14 cellular contexts compared by ENCODE assay signal in the genomic region with DNA sequence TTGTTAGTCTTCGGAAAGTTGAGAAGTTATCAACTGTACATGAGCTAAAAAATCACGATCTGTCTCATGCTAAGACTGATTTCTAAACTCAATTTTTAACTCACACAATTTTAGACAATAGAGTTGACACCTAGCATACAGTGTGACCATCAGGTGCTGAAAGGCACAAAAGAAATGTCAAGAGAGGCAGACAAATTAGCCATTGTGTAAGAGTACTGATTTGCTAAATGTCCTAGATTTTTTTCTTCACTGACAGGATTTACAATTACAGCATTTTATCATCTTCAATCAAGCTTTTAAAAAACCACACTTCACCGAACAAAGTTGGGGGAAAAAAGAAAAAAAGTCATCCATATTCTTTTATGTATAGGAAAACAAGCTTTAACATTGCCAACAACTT. TPM values are rescaled to one million over a fixed set of nuclear protein-coding genes. Genes with fewer than 3 reads are reported as not detected.
DNase-seq lines count a peak whose midpoint lies in the region; ATAC-seq and TF ChIP-seq lines count a peak whose summit lies in the region.
"Had no signal": no experiment of that assay in that cellular context is flagged by ENCODE, and none has a peak within 500 bp of the region (broad histone marks: within the 10 kb centered on the region; RNA-seq: fewer than 3 reads in every experiment).

No MANE protein-coding gene starts in this region.

- H3K9me2 ChIP-seq in neural cell (ENCODE audit: insufficient read depth, low read length), result no peaks in the 10 kb centered on the region

- intact Hi-C loops in lower lobe of right lung (cut with DNase I), result no loop called here
- intact Hi-C loops in activated CD8-positive, alpha-beta T cell treated with anti-CD3 and anti-CD28 coated beads for 36 hours (cut with micrococcal nuclease), result no loop called here

- H3K9me3 ChIP-seq in endodermal cell (ENCODE audit: control insufficient read depth, low read length) (no peaks in the 10 kb centered on the region), neural cell (ENCODE audit: low read length) (no peaks in the 10 kb centered on the region), lower lobe of right lung (no peaks in the 10 kb centered on the region)
- H3K9me3 ChIP-seq: psoas muscle had no signal

- H2AFZ ChIP-seq in neural cell (ENCODE audit: low read depth, low read length), result no peak overlapping the region

- H3F3A ChIP-seq in neural cell (ENCODE audit: insufficient read depth, low read length, poor library complexity, severe bottlenecking), result no peaks in the 10 kb centered on the region

- no peaks in the 10 kb centered on the region for H3K9me3 Mint-ChIP-seq in endodermal cell
- H3K9me3 Mint-ChIP-seq in activated CD8-positive, alpha-beta T cell treated with anti-CD3 and anti-CD28 coated beads for 36 hours, result no peaks in the 10 kb centered on the region
- H3K9me3 Mint-ChIP-seq: CD8-positive, alpha-beta T cell; T-cell had no signal

- H3K4me3 ChIP-seq in endodermal cell (ENCODE audit: low read length), result peak overlapping the region; percentile 43
- H3K4me3 ChIP-seq in neural cell (ENCODE audit: low read length), result no peak overlapping the region
- no peak overlapping the region for H3K4me3 ChIP-seq in lower lobe of right lung
- H3K4me3 ChIP-seq: psoas muscle had no signal

- CTCF ChIA-PET in activated CD8-positive, alpha-beta T cell treated with anti-CD3 and anti-CD28 coated beads for 36 hours (lab: Charles Lee), result interaction anchor here (0.9 to 2.6 kb wide), 2 partner anchors 13 to 20 kb away, joined by 3 to 8 read pairs; no protein-coding TSS in a partner anchor

- H3K4me3 Mint-ChIP-seq in endodermal cell, result no peak overlapping the region
- H3K4me3 Mint-ChIP-seq in activated CD8-positive, alpha-beta T cell treated with anti-CD3 and anti-CD28 coated beads for 36 hours, result no peak overlapping the region
- H3K4me3 Mint-ChIP-seq: CD8-positive, alpha-beta T cell; T-cell had no signal

- peaks cover 55% of the 10 kb centered on the region for H3K4me1 Mint-ChIP-seq in endodermal cell
- H3K4me1 Mint-ChIP-seq in activated CD8-positive, alpha-beta T cell treated with anti-CD3 and anti-CD28 coated beads for 36 hours (ENCODE audit: low read depth), result no peaks in the 10 kb centered on the region

- TF ChIP-seq EP300 in neural cell (conservative IDR thresholded peaks at IDR 0.05; ENCODE audit: poor library complexity, severe bottlenecking), result peak; percentile 68

- peak overlapping the region; percentile 14 for H3K27ac ChIP-seq in endodermal cell (ENCODE audit: low read depth, low read length)
- no peak overlapping the region for H3K27ac ChIP-seq in neural cell (ENCODE audit: low read length)
- no peak overlapping the region for H3K27ac ChIP-seq in lower lobe of right lung
- H3K27ac ChIP-seq: psoas muscle had no signal

- H3K79me2 ChIP-seq in neural cell (replicated peaks; ENCODE audit: insufficient read depth, low read length), result peaks cover 73% of the 10 kb centered on the region

- no peak for ATAC-seq in lower lobe of right lung
- no peak for ATAC-seq in activated CD8-positive, alpha-beta T cell treated with anti-CD3 and anti-CD28 coated beads for 36 hours
- ATAC-seq: CD8-positive, alpha-beta T cell; psoas muscle; T-cell had no signal

- H3K36me3 ChIP-seq in endodermal cell (ENCODE audit: control insufficient read depth, insufficient read depth, low read length) (peaks cover 9% of the 10 kb centered on the region), neural cell (ENCODE audit: insufficient read depth, low read length) (no peaks in the 10 kb centered on the region), lower lobe of right lung (no peaks in the 10 kb centered on the region)

- peaks cover 16% of the 10 kb centered on the region for H3K36me3 Mint-ChIP-seq in endodermal cell (ENCODE audit: low read depth)
- no peaks in the 10 kb centered on the region for H3K36me3 Mint-ChIP-seq in activated CD8-positive, alpha-beta T cell treated with anti-CD3 and anti-CD28 coated beads for 36 hours (ENCODE audit: low read depth)
- H3K36me3 Mint-ChIP-seq: CD8-positive, alpha-beta T cell; T-cell had no signal

- H3K4me2 ChIP-seq in neural cell (ENCODE audit: low read length), result no peak overlapping the region

- POLR2A ChIA-PET in activated CD8-positive, alpha-beta T cell treated with anti-CD3 and anti-CD28 coated beads for 36 hours (lab: Charles Lee), result no interaction called here

- TF ChIP-seq RAD21 in neural cell (conservative IDR thresholded peaks at IDR 0.05), result no peak

- 80 to 86% methylated on average over 1 to 3 of the region's 3 CpGs for whole genome bisulfite sequencing in endodermal cell (ENCODE audit: insufficient coverage in 1 of 2, insufficient read length in 1 of 2), 2 experiments

- no peaks in the 10 kb centered on the region for H3K27me3 Mint-ChIP-seq in endodermal cell (ENCODE audit: insufficient read depth)
- H3K27me3 Mint-ChIP-seq in activated CD8-positive, alpha-beta T cell treated with anti-CD3 and anti-CD28 coated beads for 36 hours, result peaks cover 13% of the 10 kb centered on the region

- H3K27ac Mint-ChIP-seq in endodermal cell, result no peak overlapping the region
- H3K27ac Mint-ChIP-seq in activated CD8-positive, alpha-beta T cell treated with anti-CD3 and anti-CD28 coated beads for 36 hours, result no peak overlapping the region
- H3K27ac Mint-ChIP-seq: CD8-positive, alpha-beta T cell; T-cell had no signal

- H3K27me3 ChIP-seq in endodermal cell (ENCODE audit: control insufficient read depth, insufficient read depth, low read length, poor library complexity, severe bottlenecking), result no peaks in the 10 kb centered on the region
- no peaks in the 10 kb centered on the region for H3K27me3 ChIP-seq in neural cell (ENCODE audit: insufficient read depth, low read depth, low read length)
- peaks cover 1% of the 10 kb centered on the region for H3K27me3 ChIP-seq in lower lobe of right lung (ENCODE audit: low read depth)

- H3K9ac ChIP-seq in endodermal cell (ENCODE audit: extremely low read depth, low read length, poor library complexity, severe bottlenecking) (no peak overlapping the region), neural cell (ENCODE audit: low read length) (no peak overlapping the region)

- DNase-seq in COR-L47 (lab: John Stamatoyannopoulos, UW) (peak; percentile 9), NCI-H69 (lab: John Stamatoyannopoulos, UW) (peak; percentile 59), endodermal cell (no peak), lower lobe of right lung (no peak), EL (no peak)
- DNase-seq in effector CD8-positive, alpha-beta T cell (lab: John Stamatoyannopoulos, UW), result no peak
- DNase-seq in activated CD8-positive, alpha-beta T cell treated with anti-CD3 and anti-CD28 coated beads for 36 hours, result no peak
- DNase-seq: activated CD4-positive, CD25-positive, alpha-beta regulatory T cell; activated effector memory CD4-positive, alpha-beta T cell treated with Interleukin-2 at 50 U/mL for 16 hours; CD8-positive, alpha-beta T cell; NCI-H1048; psoas muscle; T-cell had no signal

- TF ChIP-seq CTCF in endodermal cell (conservative IDR thresholded peaks at IDR 0.05) (no peak), neural cell (IDR thresholded peaks at IDR 0.05; ENCODE audit: poor library complexity, severe bottlenecking) (no peak), lower lobe of right lung (IDR thresholded peaks at IDR 0.05) (no peak)
- TF ChIP-seq CTCF in activated CD8-positive, alpha-beta T cell treated with anti-CD3 and anti-CD28 coated beads for 36 hours (IDR thresholded peaks at IDR 0.05), result no peak

- no peaks in the 10 kb centered on the region for H4K20me1 ChIP-seq in neural cell (ENCODE audit: insufficient read depth)

- H3K4me1 ChIP-seq in endodermal cell (ENCODE audit: control insufficient read depth, insufficient read depth, low read length), result peaks cover 11% of the 10 kb centered on the region
- peaks cover 14% of the 10 kb centered on the region for H3K4me1 ChIP-seq in lower lobe of right lung

TF ChIP-seq in neural cell, 6 proteins besides CTCF, POLR2A, EP300 and RAD21 (continues in another document):
- TF ChIP-seq TAF1 (IDR thresholded peaks at IDR 0.05; ENCODE audit: low read depth) (no peak), EZH2 (IDR thresholded peaks at IDR 0.05; ENCODE audit: borderline replicate concordance, insufficient read depth, low read length, poor library complexity, severe bottlenecking) (no peak), MXI1 (conservative IDR thresholded peaks at IDR 0.05; ENCODE audit: poor library complexity, severe bottlenecking) (no peak), POLR2AphosphoS5 (IDR thresholded peaks at IDR 0.05) (no peak)

RNA-seq across cellular contexts. Expression of gene LGR4, which starts 7.0 kb away (rescaled TPM):
- total RNA-seq in endodermal cell (10 to 100 TPM; 73.7 to 75.6 TPM), lower lobe of right lung (7.5 TPM)
- polyA plus RNA-seq in endodermal cell (2013, experiment 1 of 2), result 58.3 TPM
- polyA plus RNA-seq in endodermal cell (2013, experiment 2 of 2), result 53.9 TPM
- 8.7 and 11.2 TPM in 2 replicates for polyA plus RNA-seq in neural cell
- 22.2 and 23.1 TPM in 2 replicates for polyA minus RNA-seq in neural cell
- under 1 TPM in 1 of 2 experiments, not detected in 1; 0.09 TPM for total RNA-seq in activated CD8-positive, alpha-beta T cell treated with anti-CD3 and anti-CD28 coated beads for 36 hours

RNA-seq across cellular contexts. Expression of gene LIN7C, which starts 40.9 kb away (rescaled TPM):
- total RNA-seq in endodermal cell (10 to 100 TPM; 28.3 to 39.6 TPM), lower lobe of right lung (33.6 TPM)
- 18.2 TPM for polyA plus RNA-seq in endodermal cell (2013, experiment 1 of 2)
- 18.9 TPM for polyA plus RNA-seq in endodermal cell (2013, experiment 2 of 2)
- 115 and 131 TPM in 2 replicates for polyA plus RNA-seq in neural cell
- 231 and 253 TPM in 2 replicates for polyA minus RNA-seq in neural cell
- total RNA-seq in activated CD8-positive, alpha-beta T cell treated with anti-CD3 and anti-CD28 coated beads for 36 hours, result 10 to 100 TPM; 26.9 to 28.9 TPM

Comparison
In these comparisons a context has a peak if more than half of its experiments do, and no peak if none do; other contexts are left out.
1. DNase-seq: peak in COR-L47 (single experiment) and NCI-H69 (single experiment); none in endodermal cell (single experiment), effector CD8-positive, alpha-beta T cell (single experiment), lower lobe of right lung (single experiment), EL (single experiment) and activated CD8-positive, alpha-beta T cell treated with anti-CD3 and anti-CD28 coated beads for 36 hours (single experiment).